Comparison of ENCODE assay signal across 8 cellular contexts in genomic region chr2:172429351-172429968, GRCh38. TPM values are rescaled to one million over a fixed set of nuclear protein-coding genes. Genes with fewer than 3 reads are reported as not detected.
DNase-seq lines count a peak whose midpoint lies in the region; ATAC-seq and TF ChIP-seq lines count a peak whose summit lies in the region.

No MANE protein-coding gene starts in this region.

- WGBS in testis, 2 donors = 8 to 20% methylated on average over 9 of the region's 9 CpGs

- no peaks in the 10 kb centered on the region for H3K9me3 ChIP-seq in left lung
- no peaks in the 10 kb centered on the region for H3K9me3 ChIP-seq in testis

- peak overlapping the region; percentile 79 to 86 for H3K27ac ChIP-seq in left lung
- peak overlapping the region in 1 of 2 donors; percentile 85 for H3K27ac ChIP-seq in testis

- in situ Hi-C loops in astrocyte of the spinal cord (cut with HindIII; ENCODE audit: low sequenced_read_pairs) = no loop called here

- peak overlapping the region; percentile 83 for H3K4me3 Mint-ChIP-seq in activated CD4-positive, alpha-beta T cell treated with anti-CD3 and anti-CD28 coated beads, Interleukin-2, amount 10 ng/mL, durations not matched to agents 7 days and 5 days

- H3K36me3 ChIP-seq in left lung (no peaks in the 10 kb centered on the region), testis (ENCODE audit: low read depth, missing control alignments) (no peaks in the 10 kb centered on the region)

- peaks cover 23% of the 10 kb centered on the region for H3K36me3 Mint-ChIP-seq in activated CD4-positive, alpha-beta T cell treated with anti-CD3 and anti-CD28 coated beads, Interleukin-2, amount 10 ng/mL, durations not matched to agents 7 days and 5 days (ENCODE audit: low read depth)

- ATAC-seq in left lung (no peak), HG03025 (IDR thresholded peaks at IDR 0.05; ENCODE audit: low FRiP score, unreplicated experiment) (no peak)

- DNase-seq in activated CD4-positive, alpha-beta T cell treated with anti-CD3 and anti-CD28 coated beads, Interleukin-2, amount 10 ng/mL, durations not matched to agents 7 days and 5 days = no peak
- DNase-seq in activated CD4-positive, alpha-beta T cell treated with anti-CD3 and anti-CD28 coated beads, Interleukin-2, amount 50 U/mL, for 1 hour = no peak
- DNase-seq in astrocyte of the spinal cord (ENCODE audit: low read depth, low spot score) (peak; percentile 42), left lung (no peak), testis (no peak), foreskin melanocyte (no peak), dedifferentiated amniotic fluid mesenchymal stem cell (ENCODE audit: extremely low spot score) (no peak)

- peaks cover 0 to 44% of the 10 kb centered on the region in 2 donors for H3K27me3 ChIP-seq in left lung
- H3K27me3 ChIP-seq in testis = no peaks in the 10 kb centered on the region

- H3K27ac Mint-ChIP-seq in activated CD4-positive, alpha-beta T cell treated with anti-CD3 and anti-CD28 coated beads, Interleukin-2, amount 10 ng/mL, durations not matched to agents 7 days and 5 days = peak overlapping the region; percentile 9

- peaks cover 48% of the 10 kb centered on the region for H3K4me1 Mint-ChIP-seq in activated CD4-positive, alpha-beta T cell treated with anti-CD3 and anti-CD28 coated beads, Interleukin-2, amount 10 ng/mL, durations not matched to agents 7 days and 5 days

- H3K4me3 ChIP-seq in astrocyte of the spinal cord (ENCODE audit: low read depth, low read length) (peak overlapping the region; percentile 67), left lung (peak overlapping the region in 1 of 2 donors; percentile 75), testis (peak overlapping the region; percentile 83 to 92)

- H3K4me1 ChIP-seq in left lung = peaks cover 5 to 55% of the 10 kb centered on the region in 2 donors
- peaks cover 13% of the 10 kb centered on the region for H3K4me1 ChIP-seq in testis

- CTCF ChIA-PET in activated CD4-positive, alpha-beta T cell treated with anti-CD3 and anti-CD28 coated beads, Interleukin-2, amount 10 ng/mL, durations not matched to agents 7 days and 5 days (lab: Charles Lee) = interaction anchor here (0.9 to 7.3 kb wide), 2 partner anchors 18 to 32 kb away, joined by 3 to 36 read pairs; no protein-coding TSS in a partner anchor

- no peaks in the 10 kb centered on the region for H3K9me3 Mint-ChIP-seq in activated CD4-positive, alpha-beta T cell treated with anti-CD3 and anti-CD28 coated beads, Interleukin-2, amount 10 ng/mL, durations not matched to agents 7 days and 5 days

- intact Hi-C loops in left lung (cut with DNase I) = no loop called here
- intact Hi-C loops in testis (cut with DNase I; ENCODE audit: low total_unique reads) = no loop called here

- TF ChIP-seq CTCF in astrocyte of the spinal cord (IDR thresholded peaks at IDR 0.05; ENCODE audit: low read depth, low read length) = peak; percentile 24
- no peak for TF ChIP-seq CTCF in left lung (IDR thresholded peaks at IDR 0.05)
- TF ChIP-seq CTCF in testis (IDR thresholded peaks at IDR 0.05) = no peak

- POLR2A ChIA-PET in activated CD4-positive, alpha-beta T cell treated with anti-CD3 and anti-CD28 coated beads, Interleukin-2, amount 10 ng/mL, durations not matched to agents 7 days and 5 days (lab: Charles Lee) = no interaction called here

- H3K27me3 Mint-ChIP-seq in activated CD4-positive, alpha-beta T cell treated with anti-CD3 and anti-CD28 coated beads, Interleukin-2, amount 10 ng/mL, durations not matched to agents 7 days and 5 days = peaks cover 35% of the 10 kb centered on the region

- TF ChIP-seq POLR2A in testis (IDR thresholded peaks at IDR 0.05) = no peak

RNA-seq across cellular contexts. Expression of gene ITGA6, which starts 2.1 kb away (rescaled TPM):
- total RNA-seq in activated CD4-positive, alpha-beta T cell treated with anti-CD3 and anti-CD28 coated beads, Interleukin-2, amount 10 ng/mL, durations not matched to agents 7 days and 5 days = 10 to 100 TPM; 46.7 to 47.2 TPM
- total RNA-seq in left lung (10 to 100 TPM; 43.1 to 67.5 TPM), testis (100 to 1,000 TPM; 166 to 232 TPM)
- polyA plus RNA-seq in testis (ENCODE audit: insufficient read depth, low read depth, low replicate concordance) = 57.5 TPM
